In genomic region chr5:42995152-42995751, GRCh38 we compare ENCODE assay signal across 8 cellular contexts. TPM values are rescaled to one million over a fixed set of nuclear protein-coding genes. Genes with fewer than 3 reads are reported as not detected.
DNase-seq lines count a peak whose midpoint lies in the region; ATAC-seq, FAIRE-seq and TF ChIP-seq lines count a peak whose summit lies in the region.

No MANE protein-coding gene starts in this region.

- H3K27ac ChIP-seq in endothelial cell of umbilical vein (ENCODE audit: insufficient read depth, low read depth, low read length): peak overlapping the region; percentile 98

- POLR2A ChIA-PET in endothelial cell of umbilical vein (lab: Charles Lee): interaction anchor here (0.9 to 4.4 kb wide), 3 partner anchors 12 to 45 kb away, joined by 3 to 22 read pairs (median 10); no protein-coding TSS in a partner anchor

- H3K4me3 ChIP-seq in endothelial cell of umbilical vein (replicated peaks in 1 of 3; ENCODE audit: insufficient read depth in 1 of 3, low read depth in 1 of 3, low read length in 3 of 3) (peak overlapping the region; percentile 11 to 94 (median 59)), retinal pigment epithelial cell (ENCODE audit: low read length) (peak overlapping the region; percentile 65)

- peaks cover 30% of the 10 kb centered on the region for H3K4me1 ChIP-seq in endothelial cell of umbilical vein (ENCODE audit: control insufficient read depth, extremely low read depth, insufficient read depth, low read length)

- H3K9ac ChIP-seq in endothelial cell of umbilical vein (replicated peaks; ENCODE audit: extremely low read depth, insufficient read depth, low read length): peak overlapping the region; percentile 86

- DNase-seq in EL (peak; percentile 26), SK-MEL-5 (ENCODE audit: low read depth, low spot score) (peak; percentile 37), endothelial cell of umbilical vein (ENCODE audit: low read depth, low spot score) (no peak), retinal pigment epithelial cell (ENCODE audit: low read depth) (no peak), NCI-H1417 treated with DMSO at 0.1 percent for 48 hours (lab: John Stamatoyannopoulos, UW) (no peak), superior temporal gyrus (ENCODE audit: extremely low spot score) (no peak), GM20000 (ENCODE audit: low spot score) (no peak)

- H3K4me2 ChIP-seq in endothelial cell of umbilical vein (ENCODE audit: insufficient read depth, low read length): peak overlapping the region; percentile 91

- no peaks in the 10 kb centered on the region for H3K9me1 ChIP-seq in endothelial cell of umbilical vein (replicated peaks; ENCODE audit: control insufficient read depth, extremely low read depth, insufficient read depth, low read length)

- no peak for TF ChIP-seq POLR2A in endothelial cell of umbilical vein (IDR thresholded peaks at IDR 0.05; ENCODE audit: low read depth, low read length)

- H2AFZ ChIP-seq in endothelial cell of umbilical vein (ENCODE audit: low read depth, low read length): peak overlapping the region; percentile 83

- FAIRE-seq in endothelial cell of umbilical vein (lab: Jason Lieb, UNC): no peak

- ATAC-seq in HG03432 (IDR thresholded peaks at IDR 0.05; ENCODE audit: unreplicated experiment): no peak

- H3K36me3 ChIP-seq in endothelial cell of umbilical vein (ENCODE audit: control insufficient read depth in 2 of 2, extremely low read depth in 1 of 2, insufficient read depth in 2 of 2, low read length in 2 of 2): no peaks in the 10 kb centered on the region

- dilution Hi-C loops in endothelial cell of umbilical vein (cut with MboI; ENCODE audit: extremely low pct_ligation_motif_present, low sequenced_read_pairs): no loop called here

- BruUV-seq in endothelial cell of umbilical vein (replicated peaks; lab: Mats Ljungman, UMichigan): no TSS peak

- TF ChIP-seq CTCF in endothelial cell of umbilical vein (IDR thresholded peaks at IDR 0.05; ENCODE audit: extremely low read depth in 1 of 2, insufficient read depth in 1 of 2, low read depth in 1 of 2, low read length in 2 of 2) (no peak), retinal pigment epithelial cell (conservative IDR thresholded peaks at IDR 0.05; ENCODE audit: low read depth, low read length) (no peak), GM20000 (IDR thresholded peaks at IDR 0.05; ENCODE audit: extremely low read depth, missing control alignments) (no peak)

- intact Hi-C loops in endothelial cell of umbilical vein (cut with micrococcal nuclease): loop anchor here (1.0 to 2.0 kb wide), 7 partner anchors 12 to 126 kb away; partner anchors contain the start of genes ANXA2R and ZNF131

- peaks cover 36% of the 10 kb centered on the region for H3K79me2 ChIP-seq in endothelial cell of umbilical vein (ENCODE audit: control insufficient read depth, insufficient read depth, low read length)

- no peaks in the 10 kb centered on the region for H4K20me1 ChIP-seq in endothelial cell of umbilical vein (replicated peaks; ENCODE audit: control insufficient read depth, extremely low read depth, insufficient read depth, low read length)

- H3K27me3 ChIP-seq in endothelial cell of umbilical vein (ENCODE audit: control insufficient read depth in 2 of 2, insufficient read depth in 2 of 2, low read length in 2 of 2): no peaks in the 10 kb centered on the region

- in situ Hi-C loops in SK-MEL-5 (cut with HindIII; ENCODE audit: low pct_unique_long_range_greater_than_20kb, low sequenced_read_pairs): no loop called here

- no peaks in the 10 kb centered on the region for H3K9me3 ChIP-seq in endothelial cell of umbilical vein (replicated peaks; ENCODE audit: control insufficient read depth, insufficient read depth, low read length)

- CTCF ChIA-PET in endothelial cell of umbilical vein (lab: Charles Lee): interaction anchor here (0.9 to 10.0 kb wide), 9 partner anchors 8 to 311 kb away, joined by 3 to 175 read pairs (median 46); partner anchors contain the start of gene ANXA2R

TF ChIP-seq in endothelial cell of umbilical vein, 7 proteins besides CTCF, POLR2A, EP300 and RAD21:
- TF ChIP-seq JUN (IDR thresholded peaks at IDR 0.05; ENCODE audit: borderline replicate concordance, insufficient read depth, insufficient read length, low read depth) (no peak), MYC (IDR thresholded peaks at IDR 0.05; ENCODE audit: low read depth, low read length) (no peak), EZH2 (IDR thresholded peaks at IDR 0.05; ENCODE audit: borderline replicate concordance, low read depth, low read length, severe bottlenecking) (no peak), GATA2 (IDR thresholded peaks at IDR 0.05; ENCODE audit: insufficient read depth, insufficient read length, low read depth, low read length) (no peak), MAX (IDR thresholded peaks at IDR 0.05; ENCODE audit: insufficient read depth, insufficient read length) (no peak), FOS (IDR thresholded peaks at IDR 0.05; ENCODE audit: borderline replicate concordance, insufficient read depth, low read length) (no peak), POLR2AphosphoS5 (IDR thresholded peaks at IDR 0.05; ENCODE audit: insufficient read depth, low read depth, low read length) (no peak)

RNA-seq across cellular contexts. Expression of gene ANXA2R, which starts 44.9 kb away (rescaled TPM):
- 0.40 and 0.45 TPM in 2 replicates for total RNA-seq in SK-MEL-5 (2014; rRNA removed; shearing (Covaris generic))
- 0.35 and 0.94 TPM in 2 replicates for polyA plus RNA-seq in SK-MEL-5 (2015; cell fraction: cytosol; rRNA removed)
- 2.9 TPM in 2 replicates for polyA plus RNA-seq in SK-MEL-5 (2015; cell fraction: nucleus; rRNA removed)
- total RNA-seq in endothelial cell of umbilical vein: 6.6 and 8.1 TPM in 2 replicates
- 10.4 and 11.1 TPM in 2 replicates for polyA plus RNA-seq in endothelial cell of umbilical vein
- polyA plus RNA-seq in endothelial cell of umbilical vein (2011; cell fraction: cytosol; rRNA removed): 8.6 and 9.1 TPM in 2 replicates
- polyA plus RNA-seq in endothelial cell of umbilical vein (2011; cell fraction: nucleus; rRNA removed): 6.8 and 7.3 TPM in 2 replicates
- 3.9 and 4.3 TPM in 2 replicates for polyA plus RNA-seq in endothelial cell of umbilical vein (2012)
- 7.2 and 7.3 TPM in 2 replicates for polyA minus RNA-seq in endothelial cell of umbilical vein
- polyA minus RNA-seq in endothelial cell of umbilical vein (2011; cell fraction: cytosol; rRNA and poly(A)+ RNA removed): 1.2 TPM
- polyA minus RNA-seq in endothelial cell of umbilical vein (2011; cell fraction: nucleus; rRNA and poly(A)+ RNA removed): 12.9 and 14.0 TPM in 2 replicates

Comparison
In these comparisons a context has a peak if more than half of its experiments do, and no peak if none do; other contexts are left out.
1. DNase-seq: peak in EL (single experiment) and SK-MEL-5 (single experiment); none in endothelial cell of umbilical vein (single experiment), retinal pigment epithelial cell (single experiment), NCI-H1417 treated with DMSO at 0.1 percent for 48 hours (single experiment), superior temporal gyrus (single experiment) and GM20000 (single experiment).